In the genomic region with DNA sequence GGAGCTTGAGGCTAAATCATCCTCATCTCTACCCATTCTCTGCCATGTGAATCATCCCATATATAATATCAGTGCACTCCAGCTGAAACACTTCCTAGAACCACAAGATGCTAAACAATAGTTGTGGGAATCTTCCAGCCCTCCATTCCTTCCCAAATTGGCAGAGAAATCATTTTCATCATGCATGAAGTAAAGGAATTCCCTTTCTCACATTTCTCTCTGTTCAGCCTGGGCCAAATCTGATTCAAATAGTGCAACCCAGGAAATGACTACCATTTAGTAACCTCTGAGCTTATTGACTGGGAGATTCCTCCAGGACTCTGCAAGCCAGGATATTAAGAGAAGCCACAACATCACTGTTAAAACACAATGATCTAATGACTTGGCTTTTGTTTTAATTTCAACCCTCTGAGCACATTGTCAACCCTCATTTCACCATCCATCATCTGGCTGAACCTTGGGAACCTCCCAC, we compare ENCODE assay signal across 15 cellular contexts.
DNase-seq lines count a peak whose midpoint lies in the region; ATAC-seq, FAIRE-seq and TF ChIP-seq lines count a peak whose summit lies in the region.
"Had no signal": no experiment of that assay in that cellular context is flagged by ENCODE, and none has a peak within 500 bp of the region (broad histone marks: within the 10 kb centered on the region; RNA-seq: fewer than 3 reads in every experiment).

No MANE protein-coding gene starts in this region.

- dilution Hi-C loops in endothelial cell of umbilical vein (cut with MboI; ENCODE audit: extremely low pct_ligation_motif_present, low sequenced_read_pairs), result no loop called here

- peaks cover 8% of the 10 kb centered on the region for H3K36me3 ChIP-seq in BJ (ENCODE audit: control insufficient read depth, insufficient read depth, low read length)
- H3K36me3 ChIP-seq in endothelial cell of umbilical vein (ENCODE audit: control insufficient read depth in 2 of 2, extremely low read depth in 1 of 2, insufficient read depth in 2 of 2, low read length in 2 of 2), result peaks cover 7 to 8% of the 10 kb centered on the region in 2 experiments
- peaks cover 6 to 16% of the 10 kb centered on the region in 2 experiments for H3K36me3 ChIP-seq in mesenchymal stem cell (ENCODE audit: control insufficient read depth in 1 of 2, insufficient read depth in 2 of 2, low read depth in 1 of 2, low read length in 2 of 2)

- TF ChIP-seq CTCF in BJ (IDR thresholded peaks at IDR 0.05; ENCODE audit: insufficient read depth, low read depth, low read length), result no peak
- TF ChIP-seq CTCF in endothelial cell of umbilical vein (IDR thresholded peaks at IDR 0.05; ENCODE audit: extremely low read depth in 1 of 2, insufficient read depth in 1 of 2, low read depth in 1 of 2, low read length in 2 of 2), result no peak

- intact Hi-C loops in endothelial cell of umbilical vein (cut with micrococcal nuclease), result no loop called here

- H3K9ac ChIP-seq in endothelial cell of umbilical vein (replicated peaks; ENCODE audit: extremely low read depth, insufficient read depth, low read length), result no peak overlapping the region
- no peak overlapping the region for H3K9ac ChIP-seq in mesenchymal stem cell (ENCODE audit: low read length)

- POLR2A ChIA-PET in BJ (lab: Charles Lee) (no interaction called here), endothelial cell of umbilical vein (lab: Charles Lee) (no interaction called here)

- no peak for FAIRE-seq in endothelial cell of umbilical vein (lab: Jason Lieb, UNC)
- FAIRE-seq: K562 had no signal

- DNase-seq in BJ (ENCODE audit: low read depth) (peak; percentile 87), LHCN-M2 (ENCODE audit: low read depth) (peak; percentile 78), endothelial cell of umbilical vein (ENCODE audit: low read depth, low spot score) (peak; percentile 24), mesenchymal stem cell (peak; percentile 18), NCI-H2029 treated with DMSO at 0.1 percent for 48 hours (lab: John Stamatoyannopoulos, UW) (no peak), cerebellar nuclear complex (lab: John Stamatoyannopoulos, UW) (no peak)
- DNase-seq: activated CD4-positive, alpha-beta T cell treated with anti-CD3 and anti-CD28 coated beads for 36 hours; adrenal gland; DMS53; midbrain; stimulated activated naive CD4-positive, alpha-beta T cell had no signal

- no peaks in the 10 kb centered on the region for H3K27me3 ChIP-seq in BJ (ENCODE audit: control insufficient read depth, insufficient read depth, low read length)
- no peaks in the 10 kb centered on the region for H3K27me3 ChIP-seq in endothelial cell of umbilical vein (ENCODE audit: control insufficient read depth in 2 of 2, insufficient read depth in 2 of 2, low read length in 2 of 2)
- H3K27me3 ChIP-seq in mesenchymal stem cell (ENCODE audit: control insufficient read depth in 1 of 2, insufficient read depth in 1 of 2, low read length in 2 of 2), result no peaks in the 10 kb centered on the region
- H3K27me3 ChIP-seq: adrenal gland had no signal

- no peak overlapping the region for H3K4me3 ChIP-seq in BJ (ENCODE audit: low read depth, low read length)
- no peak overlapping the region for H3K4me3 ChIP-seq in endothelial cell of umbilical vein (replicated peaks in 1 of 3; ENCODE audit: insufficient read depth in 1 of 3, low read depth in 1 of 3, low read length in 3 of 3)
- no peak overlapping the region for H3K4me3 ChIP-seq in mesenchymal stem cell (ENCODE audit: insufficient read depth in 1 of 2, low read depth in 1 of 2, low read length in 2 of 2)
- H3K4me3 ChIP-seq: adrenal gland, K562 had no signal

- H3K18ac ChIP-seq in mesenchymal stem cell (ENCODE audit: low read depth in 1 of 2, low read length in 2 of 2), result no peak overlapping the region

- no peak overlapping the region for H2BK5ac ChIP-seq in mesenchymal stem cell (ENCODE audit: low read depth, low read length, poor library complexity, severe bottlenecking)

- H3K79me1 ChIP-seq in mesenchymal stem cell (replicated peaks; ENCODE audit: low read length, poor library complexity, severe bottlenecking), result peaks cover 3% of the 10 kb centered on the region

- no peak for ATAC-seq in HG03520 (IDR thresholded peaks at IDR 0.05; ENCODE audit: unreplicated experiment)
- no peak for ATAC-seq in HG02759 (IDR thresholded peaks at IDR 0.05; ENCODE audit: unreplicated experiment)
- ATAC-seq: activated CD4-positive, alpha-beta T cell treated with anti-CD3 and anti-CD28 coated beads for 36 hours; esophagus mucosa had no signal

- no peak overlapping the region for H3K27ac ChIP-seq in endothelial cell of umbilical vein (ENCODE audit: insufficient read depth, low read depth, low read length)
- H3K27ac ChIP-seq in mesenchymal stem cell (ENCODE audit: low read length, poor library complexity, severe bottlenecking), result no peak overlapping the region
- H3K27ac ChIP-seq: adrenal gland had no signal

- H3K79me2 ChIP-seq in endothelial cell of umbilical vein (ENCODE audit: control insufficient read depth, insufficient read depth, low read length), result no peaks in the 10 kb centered on the region

- H3K4me2 ChIP-seq in endothelial cell of umbilical vein (ENCODE audit: insufficient read depth, low read length), result no peak overlapping the region
- H3K4me2 ChIP-seq in mesenchymal stem cell (ENCODE audit: low read length, poor library complexity, severe bottlenecking), result no peak overlapping the region

- H4K91ac ChIP-seq in mesenchymal stem cell (ENCODE audit: low read length), result no peak overlapping the region

- H2AFZ ChIP-seq in endothelial cell of umbilical vein (ENCODE audit: low read depth, low read length), result no peak overlapping the region
- H2AFZ ChIP-seq in mesenchymal stem cell (ENCODE audit: low read depth, low read length), result no peak overlapping the region

- H2AK5ac ChIP-seq in mesenchymal stem cell (ENCODE audit: low read length, severe bottlenecking), result no peak overlapping the region

- no TSS peak for BruUV-seq in endothelial cell of umbilical vein (replicated peaks; lab: Mats Ljungman, UMichigan)

- H3K14ac ChIP-seq in mesenchymal stem cell (ENCODE audit: low read length in 2 of 2), result no peak overlapping the region

- no peak overlapping the region for H3K23ac ChIP-seq in mesenchymal stem cell (ENCODE audit: low read length in 2 of 2)

- no peak overlapping the region for H3K4ac ChIP-seq in mesenchymal stem cell (ENCODE audit: low read depth in 1 of 2, low read length in 2 of 2)

- H2BK120ac ChIP-seq in mesenchymal stem cell (ENCODE audit: low read depth, low read length), result no peak overlapping the region

- H4K8ac ChIP-seq in mesenchymal stem cell (ENCODE audit: low read length), result no peak overlapping the region

- CTCF ChIA-PET in BJ (lab: Yijun Ruan, JAX), result interaction anchor here (0.6 to 1.0 kb wide), 2 partner anchors 10 to 81 kb away, joined by 3 read pairs; no protein-coding TSS in a partner anchor
- CTCF ChIA-PET in endothelial cell of umbilical vein (lab: Charles Lee), result interaction anchor here (0.8 kb wide), 1 partner anchor 194 kb away, joined by 3 read pairs; the partner anchor contains the start of gene PPA2

- H2BK15ac ChIP-seq in mesenchymal stem cell (ENCODE audit: low read depth, poor library complexity, severe bottlenecking), result no peak overlapping the region

- H3K9me3 ChIP-seq in endothelial cell of umbilical vein (replicated peaks; ENCODE audit: control insufficient read depth, insufficient read depth, low read length) (no peaks in the 10 kb centered on the region), mesenchymal stem cell (ENCODE audit: control insufficient read depth, low read length) (no peaks in the 10 kb centered on the region)
- H3K9me3 ChIP-seq: adrenal gland had no signal

- no peaks in the 10 kb centered on the region for H4K20me1 ChIP-seq in endothelial cell of umbilical vein (replicated peaks; ENCODE audit: control insufficient read depth, extremely low read depth, insufficient read depth, low read length)

- no peaks in the 10 kb centered on the region for H3K9me1 ChIP-seq in endothelial cell of umbilical vein (replicated peaks; ENCODE audit: control insufficient read depth, extremely low read depth, insufficient read depth, low read length)

- H3K4me1 ChIP-seq in endothelial cell of umbilical vein (ENCODE audit: control insufficient read depth, extremely low read depth, insufficient read depth, low read length) (no peaks in the 10 kb centered on the region), mesenchymal stem cell (ENCODE audit: control insufficient read depth, insufficient read depth, low read depth, low read length) (no peaks in the 10 kb centered on the region)
- H3K4me1 ChIP-seq: adrenal gland had no signal

- H2BK12ac ChIP-seq in mesenchymal stem cell (ENCODE audit: low read length in 2 of 2), result no peak overlapping the region

- no peak for TF ChIP-seq POLR2A in endothelial cell of umbilical vein (IDR thresholded peaks at IDR 0.05; ENCODE audit: low read depth, low read length)

TF ChIP-seq in endothelial cell of umbilical vein, 7 proteins besides CTCF, POLR2A, EP300 and RAD21:
- peak; percentile 6 for TF ChIP-seq FOS (IDR thresholded peaks at IDR 0.05; ENCODE audit: borderline replicate concordance, insufficient read depth, low read length)
- TF ChIP-seq EZH2 (IDR thresholded peaks at IDR 0.05; ENCODE audit: borderline replicate concordance, low read depth, low read length, severe bottlenecking), result no peak
- TF ChIP-seq JUN (IDR thresholded peaks at IDR 0.05; ENCODE audit: borderline replicate concordance, insufficient read depth, insufficient read length, low read depth), result no peak
- TF ChIP-seq, protein P1, sequence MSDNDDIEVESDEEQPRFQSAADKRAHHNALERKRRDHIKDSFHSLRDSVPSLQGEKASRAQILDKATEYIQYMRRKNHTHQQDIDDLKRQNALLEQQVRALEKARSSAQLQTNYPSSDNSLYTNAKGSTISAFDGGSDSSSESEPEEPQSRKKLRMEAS (IDR thresholded peaks at IDR 0.05; ENCODE audit: insufficient read depth, insufficient read length), result no peak
- TF ChIP-seq MYC (IDR thresholded peaks at IDR 0.05; ENCODE audit: low read depth, low read length), result no peak
- no peak for TF ChIP-seq GATA2 (IDR thresholded peaks at IDR 0.05; ENCODE audit: insufficient read depth, insufficient read length, low read depth, low read length)
- no peak for TF ChIP-seq POLR2AphosphoS5 (IDR thresholded peaks at IDR 0.05; ENCODE audit: insufficient read depth, low read depth, low read length)

Comparison
In these comparisons a context has a peak if more than half of its experiments do, and no peak if none do; other contexts are left out.
1. DNase-seq: peak in BJ (single experiment), LHCN-M2 (single experiment), endothelial cell of umbilical vein (single experiment) and mesenchymal stem cell (single experiment); none in NCI-H2029 treated with DMSO at 0.1 percent for 48 hours (single experiment) and cerebellar nuclear complex (0 of 2).